Comparison of ENCODE assay signal across 19 cellular contexts in genomic region chr4:164139291-164139690, GRCh38.
"Had no signal": no experiment of that assay in that cellular context is flagged by ENCODE, and none has a peak within 500 bp of the region (broad histone marks: within the 10 kb centered on the region; RNA-seq: fewer than 3 reads in every experiment).

No MANE protein-coding gene starts in this region.

- DNase-seq: dermis blood vessel endothelial cell; dorsolateral prefrontal cortex; effector CD4-positive, alpha-beta T cell; effector memory CD4-positive, alpha-beta T cell; glutamatergic neuron; head of caudate nucleus; heart right ventricle; hippocampal formation; left cardiac atrium; left lung; left ventricle myocardium superior; lower lobe of right lung; mesenchymal stem cell; mucosa of descending colon; naive B cell had no signal

- H3K27me3 ChIP-seq: dorsolateral prefrontal cortex, esophagus muscularis mucosa, foreskin keratinocyte, gastroesophageal sphincter, heart right ventricle, left lung had no signal

- H3K27ac ChIP-seq: coronary artery, esophagus muscularis mucosa, foreskin keratinocyte, gastroesophageal sphincter, heart right ventricle, left lung, lower lobe of right lung had no signal

- H3K36me3 ChIP-seq: esophagus muscularis mucosa, gastroesophageal sphincter, heart right ventricle, left lung, lower lobe of right lung had no signal

- H3K4me1 ChIP-seq: esophagus muscularis mucosa, foreskin keratinocyte, gastroesophageal sphincter, heart right ventricle, left lung, lower lobe of right lung had no signal

- ATAC-seq: gastroesophageal sphincter, heart right ventricle, left lung, left ventricle myocardium superior, lower lobe of right lung, mucosa of descending colon had no signal

- H3K4me3 ChIP-seq: coronary artery, dorsolateral prefrontal cortex, esophagus muscularis mucosa, gastroesophageal sphincter, heart right ventricle, left lung, lower lobe of right lung, mucosa of descending colon had no signal

- H3K9me3 ChIP-seq: esophagus muscularis mucosa, gastroesophageal sphincter, lower lobe of right lung had no signal
